Comparison of ENCODE assay signal across 20 cellular contexts in genomic region chr11:71383461-71383860, GRCh38.
DNase-seq lines count a peak whose midpoint lies in the region; ATAC-seq and TF ChIP-seq lines count a peak whose summit lies in the region.
"Had no signal": no experiment of that assay in that cellular context is flagged by ENCODE, and none has a peak within 500 bp of the region (broad histone marks: within the 10 kb centered on the region; RNA-seq: fewer than 3 reads in every experiment).

No MANE protein-coding gene starts in this region.

- TF ChIP-seq CTCF in GM06990 (IDR thresholded peaks at IDR 0.05; ENCODE audit: insufficient read depth, low read length, poor library complexity, severe bottlenecking) (no peak), MM.1S (IDR thresholded peaks at IDR 0.05; ENCODE audit: low read length) (no peak), coronary artery (IDR thresholded peaks at IDR 0.05) (no peak)

- H3K27me3 ChIP-seq in GM06990 (replicated peaks; ENCODE audit: control insufficient read depth, insufficient read depth, low read length) (peaks cover 1% of the 10 kb centered on the region; the same call in 1 of the 2 replicates), MM.1S (replicated peaks; ENCODE audit: insufficient read depth, low read length) (peaks cover 76% of the 10 kb centered on the region)
- H3K27me3 ChIP-seq: adrenal gland had no signal

- H3K27ac ChIP-seq in MM.1S (ENCODE audit: low read length), result no peak overlapping the region
- no peak overlapping the region for H3K27ac ChIP-seq in coronary artery
- H3K27ac ChIP-seq: adrenal gland, C4-2B had no signal

- H3K79me2 ChIP-seq in MM.1S (ENCODE audit: low read length), result no peaks in the 10 kb centered on the region

- no peaks in the 10 kb centered on the region for H3K36me3 ChIP-seq in GM06990 (ENCODE audit: control insufficient read depth, insufficient read depth, low read length)
- no peaks in the 10 kb centered on the region for H3K36me3 ChIP-seq in MM.1S (replicated peaks; ENCODE audit: insufficient read depth, low read length)
- H3K36me3 ChIP-seq: adrenal gland had no signal

- no peaks in the 10 kb centered on the region for H3K9me3 ChIP-seq in MM.1S (replicated peaks; ENCODE audit: insufficient read depth, low read length)
- H3K9me3 ChIP-seq: adrenal gland had no signal

- H3K9me2 ChIP-seq in MM.1S (replicated peaks; ENCODE audit: insufficient read depth, low read length), result no peaks in the 10 kb centered on the region

- H3K4me1 ChIP-seq in MM.1S (ENCODE audit: low read length), result peaks cover 12% of the 10 kb centered on the region
- H3K4me1 ChIP-seq: adrenal gland had no signal

- DNase-seq in GM06990 (ENCODE audit: extremely low read depth, insufficient read length) (peak; percentile 72), MM.1S (peak; percentile 31), coronary artery (ENCODE audit: low spot score) (no peak), hypothalamus (lab: John Stamatoyannopoulos, UW) (no peak), NCI-H2107 treated with DMSO at 0.1 percent for 48 hours (lab: John Stamatoyannopoulos, UW; ENCODE audit: unreplicated experiment) (no peak)
- DNase-seq: activated effector memory CD4-positive, alpha-beta T cell treated with Interleukin-2 at 50 U/mL for 16 hours; adrenal gland; central memory CD4-positive, alpha-beta T cell; DMS153; left cardiac atrium; NCI-H1436; NK-92 treated with Interleukin-12 subunit alpha and Interleukin-12 subunit beta, amount 100 ng/mL, for 24 hours; stimulated activated CD4-positive, alpha-beta T cell treated with anti-CD3 and anti-CD28 coated beads, Interleukin-15, amount 100 ng/mL, for 24 hours; stimulated activated naive CD8-positive, alpha-beta T cell treated with anti-CD3 and anti-CD28 coated beads, Interleukin-15, amount 100 ng/mL, for 72 hours; T-helper 17 cell had no signal

- H4K20me1 ChIP-seq in MM.1S (ENCODE audit: insufficient read depth, low read length), result no peaks in the 10 kb centered on the region

- H3K4me3 ChIP-seq in GM06990 (replicated peaks; ENCODE audit: low read depth, low read length), result no peak overlapping the region
- no peak overlapping the region for H3K4me3 ChIP-seq in MM.1S (ENCODE audit: low read length)
- H3K4me3 ChIP-seq in coronary artery, result no peak overlapping the region
- H3K4me3 ChIP-seq: adrenal gland, K562 had no signal

- H3K4me2 ChIP-seq in MM.1S (ENCODE audit: low read depth, low read length), result no peak overlapping the region

- ATAC-seq in GM19438 (IDR thresholded peaks at IDR 0.05; ENCODE audit: low read depth, unreplicated experiment) (peak; percentile 60), GM21825 (IDR thresholded peaks at IDR 0.05; ENCODE audit: unreplicated experiment) (peak; percentile 68), HG03045 (IDR thresholded peaks at IDR 0.05; ENCODE audit: unreplicated experiment) (no peak)
- ATAC-seq: K562; left cardiac atrium; stimulated activated naive CD8-positive, alpha-beta T cell treated with anti-CD3 and anti-CD28 coated beads, Interleukin-15, amount 100 ng/mL, for 72 hours; T-helper 17 cell had no signal

- no peak overlapping the region for H2AFZ ChIP-seq in MM.1S (ENCODE audit: low read length)

- H3K9ac ChIP-seq in MM.1S (ENCODE audit: low read length), result no peak overlapping the region

- H3F3A ChIP-seq in MM.1S (ENCODE audit: insufficient read depth, low read length), result 0 out of 2 replicates have a peak, but pooled peaks cover 5% of the 10 kb centered on the region

Comparison
In these comparisons a context has a peak if more than half of its experiments do, and no peak if none do; other contexts are left out.
1. DNase-seq: peak in GM06990 (single experiment) and MM.1S (single experiment); none in coronary artery (single experiment), hypothalamus (0 of 51) and NCI-H2107 treated with DMSO at 0.1 percent for 48 hours (single experiment).